2 cellular contexts compared by ENCODE assay signal in genomic region chr18:11043694-11044093, GRCh38.
TF ChIP-seq lines count a peak whose summit lies in the region.

No MANE protein-coding gene starts in this region.

TF ChIP-seq in GM12878, 131 proteins besides CTCF, POLR2A, EP300 and RAD21:
- TF ChIP-seq NR2F1 (conservative IDR thresholded peaks at IDR 0.05) (0 out of 2 replicates have a peak, but pooled peaks have one; percentile 10), KDM1A (IDR thresholded peaks at IDR 0.05; ENCODE audit: borderline replicate concordance) (no peak)
TF ChIP-seq in GM12878: peak in this region for 1.

TF ChIP-seq in HepG2, 621 proteins besides CTCF, POLR2A, EP300 and RAD21:
- TF ChIP-seq AKAP8 (CRISPR knock-in tag; IDR thresholded peaks at IDR 0.05) (no peak), CHD2 (IDR thresholded peaks at IDR 0.05; ENCODE audit: low read depth, low read length) (no peak), GTF2F1 (IDR thresholded peaks at IDR 0.05; ENCODE audit: low read length) (no peak), RXRA (CRISPR knock-in tag; IDR thresholded peaks at IDR 0.05) (peak; percentile 58; the same call in 1 of the 2 replicates), SOX13 (IDR thresholded peaks at IDR 0.05) (no peak), SOX13 (CRISPR knock-in tag; conservative IDR thresholded peaks at IDR 0.05 in 1 of 2, IDR thresholded peaks at IDR 0.05 in 1 of 2) (peak in 1 of 2 experiments; percentile 23; a peak in 1 of 4 replicates), ZBTB38 (CRISPR knock-in tag; IDR thresholded peaks at IDR 0.05) (no peak), RARA (CRISPR knock-in tag; IDR thresholded peaks at IDR 0.05) (peak; percentile 78), NR2F6 (IDR thresholded peaks at IDR 0.05) (peak; percentile 44; the same call in 1 of the 2 replicates), NR2F6 (CRISPR knock-in tag; IDR thresholded peaks at IDR 0.05) (peak; percentile 49), ZNF788 (CRISPR knock-in tag; IDR thresholded peaks at IDR 0.05; ENCODE audit: borderline replicate concordance) (no peak), ZNF619 (CRISPR knock-in tag; IDR thresholded peaks at IDR 0.05) (no peak), DBP (CRISPR knock-in tag; IDR thresholded peaks at IDR 0.05; ENCODE audit: not compliant biosample characterization) (no peak), ZZZ3 (CRISPR knock-in tag; IDR thresholded peaks at IDR 0.05; ENCODE audit: borderline replicate concordance) (no peak), ARID5B (CRISPR knock-in tag; IDR thresholded peaks at IDR 0.05) (0 out of 2 replicates have a peak, but pooled peaks have one; percentile 34), HNF4A (CRISPR knock-in tag; IDR thresholded peaks at IDR 0.05) (peak; percentile 25; the same call in 1 of the 2 replicates), NCOA2 (CRISPR knock-in tag; IDR thresholded peaks at IDR 0.05) (peak; percentile 22; the same call in 1 of the 2 replicates)
